Comparison of ENCODE assay signal across 14 cellular contexts in genomic region chr6:121434037-121434770, GRCh38. TPM values are rescaled to one million over a fixed set of nuclear protein-coding genes. Genes with fewer than 3 reads are reported as not detected.
DNase-seq lines count a peak whose midpoint lies in the region; ATAC-seq and TF ChIP-seq lines count a peak whose summit lies in the region.
"Had no signal": no experiment of that assay in that cellular context is flagged by ENCODE, and none has a peak within 500 bp of the region (broad histone marks: within the 10 kb centered on the region; RNA-seq: fewer than 3 reads in every experiment).

No MANE protein-coding gene starts in this region.

- H3K4me1 Mint-ChIP-seq in brain (peaks cover 62% of the 10 kb centered on the region), type B pancreatic cell (ENCODE audit: unreplicated experiment) (peaks cover 29% of the 10 kb centered on the region)

- TF ChIP-seq CTCF in HCT116 (IDR thresholded peaks at IDR 0.05 in 2 of 3, conservative IDR thresholded peaks at IDR 0.05 in 1 of 3; ENCODE audit: borderline replicate concordance in 1 of 3, insufficient read depth in 1 of 3, low read depth in 2 of 3, low read length in 2 of 3) = peak in 1 of 3 experiments; percentile 16; a peak in 1 of 6 replicates
- no peak for TF ChIP-seq CTCF in brain (conservative IDR thresholded peaks at IDR 0.05)
- TF ChIP-seq CTCF in lung (IDR thresholded peaks at IDR 0.05; ENCODE audit: control extremely low read depth, extremely low read depth) = no peak
- TF ChIP-seq CTCF in type B pancreatic cell (conservative IDR thresholded peaks at IDR 0.05) = no peak

- RAD21 ChIA-PET in HCT116 (lab: Charles Lee; ENCODE audit: low non-redundant PET in 1 of 2, low total read pairs in 2 of 2, uncharacterized antibody in 2 of 2, unreplicated experiment in 2 of 2) = no interaction called here

- BruUV-seq in HCT116 (replicated peaks; lab: Mats Ljungman, UMichigan) = no TSS peak

- CTCF ChIA-PET in HCT116 (lab: Charles Lee) = no interaction called here

- no peaks in the 10 kb centered on the region for H3K36me3 Mint-ChIP-seq in brain
- no peaks in the 10 kb centered on the region for H3K36me3 Mint-ChIP-seq in type B pancreatic cell
- H3K36me3 Mint-ChIP-seq: stimulated activated naive B cell treated with anti-CD40 and anti-IgM and Interleukin-4, amounts not matched to agents 10 μg/mL and 1 μg/mL and 100 μg/mL, for 72 hours had no signal

- H3K9ac ChIP-seq in HCT116 (ENCODE audit: low read length) = no peak overlapping the region

- no peak overlapping the region for H3K27ac ChIP-seq in HCT116 (ENCODE audit: low read depth, low read length)
- H3K27ac ChIP-seq in lung (ENCODE audit: low read depth in 1 of 2, low read length in 1 of 2) = peak overlapping the region; percentile 34 to 77
- H3K27ac ChIP-seq: neutrophil had no signal

- TF ChIP-seq RAD21 in HCT116 (IDR thresholded peaks at IDR 0.05; ENCODE audit: low read depth) = peak; percentile 51; the same call in 1 of the 2 replicates

- peak overlapping the region in 4 of 5 experiments; percentile 35 to 91 (median 62) for H3K4me3 Mint-ChIP-seq in brain
- H3K4me3 Mint-ChIP-seq in type B pancreatic cell = peak overlapping the region; percentile 96
- H3K4me3 Mint-ChIP-seq: activated CD4-positive, alpha-beta T cell treated with anti-CD3 and anti-CD28 coated beads, Interleukin-2, amount 10 ng/mL, durations not matched to agents 24 days and 14 days; stimulated activated naive B cell treated with anti-CD40 and anti-IgM and Interleukin-4, amounts not matched to agents 10 μg/mL and 1 μg/mL and 100 μg/mL, for 72 hours had no signal

- H3K79me2 ChIP-seq in HCT116 (ENCODE audit: insufficient read depth, low read length) = no peaks in the 10 kb centered on the region

- H3K9me2 ChIP-seq in HCT116 (ENCODE audit: insufficient read depth) = no peaks in the 10 kb centered on the region

- POLR2A ChIA-PET in HCT116 (lab: Charles Lee) = no interaction called here

- H3K27ac Mint-ChIP-seq in brain (peak overlapping the region in 4 of 5 experiments; percentile 54 to 97 (median 80)), type B pancreatic cell (peak overlapping the region; percentile 8)
- H3K27ac Mint-ChIP-seq: activated CD4-positive, alpha-beta T cell treated with anti-CD3 and anti-CD28 coated beads, Interleukin-2, amount 10 ng/mL, durations not matched to agents 24 days and 14 days; stimulated activated naive B cell treated with anti-CD40 and anti-IgM and Interleukin-4, amounts not matched to agents 10 μg/mL and 1 μg/mL and 100 μg/mL, for 72 hours had no signal

- H3K4me1 ChIP-seq in HCT116 (ENCODE audit: control insufficient read depth in 1 of 2, insufficient read depth in 2 of 2, low read length in 2 of 2) (no peaks in the 10 kb centered on the region), lung (ENCODE audit: control insufficient read depth in 2 of 2, insufficient read depth in 2 of 2, low read length in 2 of 2) (peaks cover 0 to 2% of the 10 kb centered on the region in 2 donors)

- H4K20me1 ChIP-seq in HCT116 (ENCODE audit: insufficient read depth) = no peaks in the 10 kb centered on the region

- H3K9me3 Mint-ChIP-seq in brain (peaks cover 0 to 3% (median 0%) of the 10 kb centered on the region in 5 experiments), type B pancreatic cell (no peaks in the 10 kb centered on the region)
- H3K9me3 Mint-ChIP-seq: activated CD4-positive, alpha-beta T cell treated with anti-CD3 and anti-CD28 coated beads, Interleukin-2, amount 10 ng/mL, durations not matched to agents 24 days and 14 days; stimulated activated naive B cell treated with anti-CD40 and anti-IgM and Interleukin-4, amounts not matched to agents 10 μg/mL and 1 μg/mL and 100 μg/mL, for 72 hours had no signal

- H3K4me3 ChIP-seq in HCT116 (replicated peaks in 1 of 2; ENCODE audit: low read depth in 1 of 2, low read length in 2 of 2) (no peak overlapping the region), lung (no peak overlapping the region)

- intact Hi-C loops in HCT116 (cut with micrococcal nuclease) = loop anchor here (5.0 kb wide), 3 partner anchors 858 to 1098 kb away; no protein-coding TSS in a partner anchor

- no peak for DNase-seq in HCT116 (ENCODE audit: low read depth, low spot score)
- no peak for DNase-seq in lung (ENCODE audit: low spot score)
- no peak for DNase-seq in type B pancreatic cell (ENCODE audit: extremely low spot score, unreplicated experiment)
- DNase-seq in D341Med (ENCODE audit: low spot score) = no peak
- DNase-seq: activated CD4-positive, alpha-beta T cell treated with anti-CD3 and anti-CD28 coated beads, Interleukin-2, amount 10 ng/mL, durations not matched to agents 24 days and 14 days; central memory CD4-positive, alpha-beta T cell; NCI-H1105 treated with DMSO at 0.1 percent for 48 hours; NCI-H510A; SHP77; stimulated activated naive B cell treated with anti-CD40 and anti-IgM and Interleukin-4, amounts not matched to agents 10 μg/mL and 1 μg/mL and 100 μg/mL, for 72 hours had no signal

- peak overlapping the region; percentile 57 for H2AFZ ChIP-seq in HCT116 (ENCODE audit: low read depth, low read length, poor library complexity, severe bottlenecking)

- WGBS in lung, 2 donors = 95% methylated on average over 13 of the region's 13 CpGs

- no peaks in the 10 kb centered on the region for H3K9me3 ChIP-seq in HCT116 (ENCODE audit: control insufficient read depth in 1 of 2, insufficient read depth in 1 of 2, low read depth in 1 of 2, low read length in 2 of 2)
- no peaks in the 10 kb centered on the region for H3K9me3 ChIP-seq in lung (ENCODE audit: control insufficient read depth in 2 of 2, insufficient read depth in 1 of 2, low read length in 1 of 2)
- H3K9me3 ChIP-seq: neutrophil had no signal

- TF ChIP-seq POLR2A in HCT116 (IDR thresholded peaks at IDR 0.05; ENCODE audit: borderline replicate concordance, extremely low read depth, insufficient read depth, insufficient read length) = no peak

- ATAC-seq in HCT116 (no peak), lung (ENCODE audit: insufficient read depth, low FRiP score) (no peak), HG03025 (IDR thresholded peaks at IDR 0.05; ENCODE audit: low FRiP score, unreplicated experiment) (no peak), HG02885 (IDR thresholded peaks at IDR 0.05; ENCODE audit: poor library complexity, unreplicated experiment) (no peak)
- ATAC-seq: stimulated activated naive B cell treated with anti-CD40 and anti-IgM and Interleukin-4, amounts not matched to agents 10 μg/mL and 1 μg/mL and 100 μg/mL, for 72 hours had no signal

- H3K27me3 ChIP-seq in HCT116 (ENCODE audit: insufficient read depth, low read length) = no peaks in the 10 kb centered on the region
- H3K27me3 ChIP-seq in lung (ENCODE audit: control insufficient read depth, insufficient read depth) = no peaks in the 10 kb centered on the region

- no peak overlapping the region for H3K4me2 ChIP-seq in HCT116 (ENCODE audit: low read length)

- H3K27me3 Mint-ChIP-seq in brain (peaks cover 25% of the 10 kb centered on the region), type B pancreatic cell (peaks cover 5% of the 10 kb centered on the region)

- H3K36me3 ChIP-seq in HCT116 (ENCODE audit: control insufficient read depth in 1 of 2, insufficient read depth in 2 of 2, low read length in 2 of 2) = no peaks in the 10 kb centered on the region
- H3K36me3 ChIP-seq in lung (ENCODE audit: control insufficient read depth in 2 of 2, insufficient read depth in 2 of 2, low read length in 2 of 2) = no peaks in the 10 kb centered on the region
- H3K36me3 ChIP-seq: neutrophil had no signal

TF ChIP-seq in HCT116, 20 proteins besides CTCF, POLR2A, EP300 and RAD21:
- 0 out of 2 replicates have a peak, but pooled peaks have one; percentile 31 for TF ChIP-seq CBX3 (IDR thresholded peaks at IDR 0.05; ENCODE audit: low read depth)
- no peak for TF ChIP-seq ZNF274 (IDR thresholded peaks at IDR 0.05; ENCODE audit: low read depth, low read length)

RNA-seq across cellular contexts. Expression of gene GJA1, which starts 1.2 kb away (rescaled TPM):
- total RNA-seq in HCT116 (2021; ENCODE audit: unreplicated experiment) (1.1 TPM), lung (10 to 100 TPM; 59.5 to 90.0 TPM), type B pancreatic cell (ENCODE audit: low replicate concordance) (90.7 and 190 TPM in 2 replicates)
- not detected in 2 replicates for polyA plus RNA-seq in HCT116 (2012)
- polyA plus RNA-seq in brain (ENCODE audit: insufficient read depth, low read depth, low replicate concordance) (65.4 TPM), lung (10 to 100 TPM; 20.7 to 71.5 TPM)
- total RNA-seq: activated CD4-positive, alpha-beta T cell treated with anti-CD3 and anti-CD28 coated beads, Interleukin-2, amount 10 ng/mL, durations not matched to agents 24 days and 14 days had no signal

Comparison
In these comparisons a context has a peak if more than half of its experiments do, and no peak if none do; other contexts are left out.
1. RNA of gene GJA1, which starts 1.2 kb away (total RNA-seq): 90.7 to 190 TPM in type B pancreatic cell and 59.5 to 90.0 TPM in lung; 1.1 TPM in HCT116 (single experiment); every median in the first group is over 10 times any median in the second.